In the genomic region with DNA sequence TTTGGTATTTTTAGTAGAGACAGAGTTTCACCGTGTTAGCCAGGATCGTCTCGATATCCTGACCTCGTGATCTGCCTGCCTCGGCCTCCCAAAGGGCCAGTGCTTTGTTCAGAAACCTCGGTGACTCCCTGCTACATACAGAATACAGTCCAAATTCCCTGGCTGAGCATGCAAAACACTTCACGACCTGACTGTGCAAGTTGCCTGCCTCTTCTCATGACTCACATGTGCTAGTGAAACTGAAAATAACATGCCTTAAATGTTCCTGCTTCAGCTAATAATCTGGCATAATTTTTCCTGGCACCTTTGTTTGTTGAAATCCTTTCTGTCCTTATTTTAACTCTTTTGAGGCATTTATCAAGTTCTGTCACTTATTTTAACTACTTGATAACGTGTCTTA, we compare ENCODE assay signal across 10 cellular contexts. TPM values are rescaled to one million over a fixed set of nuclear protein-coding genes. Genes with fewer than 3 reads are reported as not detected.
DNase-seq lines count a peak whose midpoint lies in the region; ATAC-seq and TF ChIP-seq lines count a peak whose summit lies in the region.
"Had no signal": no experiment of that assay in that cellular context is flagged by ENCODE, and none has a peak within 500 bp of the region (broad histone marks: within the 10 kb centered on the region; RNA-seq: fewer than 3 reads in every experiment).

No MANE protein-coding gene starts in this region.

- peaks cover 13% of the 10 kb centered on the region; the same call in 1 of the 2 replicates for H3K79me2 ChIP-seq in OCI-LY7 (ENCODE audit: insufficient read depth, low read depth, low read length)

- H3K27ac Mint-ChIP-seq in activated CD8-positive, alpha-beta T cell treated with anti-CD3 and anti-CD28 coated beads for 36 hours: no peak overlapping the region
- H3K27ac Mint-ChIP-seq in activated CD8-positive, alpha-beta T cell treated with anti-CD3 and anti-CD28 coated beads, Interleukin-2, amount 10 ng/mL, durations not matched to agents 7 days and 5 days: no peak overlapping the region
- H3K27ac Mint-ChIP-seq in T-helper 2 cell treated with Interferon-gamma antibody and Interleukin-4, amounts not matched to agents 5 μg/mL and 100 μg/mL, for 36 hours: no peak overlapping the region

- DNase-seq in activated CD8-positive, alpha-beta T cell treated with anti-CD3 and anti-CD28 coated beads for 36 hours: peak; percentile 8
- DNase-seq in activated CD8-positive, alpha-beta T cell treated with anti-CD3 and anti-CD28 coated beads, Interleukin-2, amount 10 ng/mL, durations not matched to agents 7 days and 5 days: no peak
- DNase-seq in OCI-LY7 (ENCODE audit: low spot score): no peak
- DNase-seq in fibroblast of the conjunctiva (ENCODE audit: low read depth): peak; percentile 33
- DNase-seq in testis: peak; percentile 37
- no peak for DNase-seq in T-helper 2 cell treated with Interferon-gamma antibody and Interleukin-4, amounts not matched to agents 5 μg/mL and 100 μg/mL, for 36 hours (ENCODE audit: low spot score)
- DNase-seq in islet precursor cell: no peak

- H3K36me3 ChIP-seq in OCI-LY7 (ENCODE audit: insufficient read depth, low read length) (peaks cover 25% of the 10 kb centered on the region), testis (ENCODE audit: low read depth, missing control alignments) (no peaks in the 10 kb centered on the region)

- intact Hi-C loops in activated CD8-positive, alpha-beta T cell treated with anti-CD3 and anti-CD28 coated beads for 36 hours (cut with micrococcal nuclease): loop anchor here (2.0 kb wide), 1 partner anchor 211 kb away; no protein-coding TSS in a partner anchor
- intact Hi-C loops in OCI-LY7 (cut with micrococcal nuclease; ENCODE audit: unreplicated experiment) (no loop called here), testis (cut with DNase I; ENCODE audit: low total_unique reads) (no loop called here)

- no peaks in the 10 kb centered on the region for H3K9me2 ChIP-seq in OCI-LY7 (ENCODE audit: insufficient read depth, low read length)

- no peak for TF ChIP-seq POLR2A in testis (IDR thresholded peaks at IDR 0.05)

- H2AFZ ChIP-seq in OCI-LY7 (ENCODE audit: low read length): no peak overlapping the region

- H3K9me3 ChIP-seq in OCI-LY7 (ENCODE audit: low read length): no peaks in the 10 kb centered on the region
- no peaks in the 10 kb centered on the region for H3K9me3 ChIP-seq in testis

- H3K27me3 Mint-ChIP-seq in activated CD8-positive, alpha-beta T cell treated with anti-CD3 and anti-CD28 coated beads for 36 hours: no peaks in the 10 kb centered on the region
- H3K27me3 Mint-ChIP-seq in activated CD8-positive, alpha-beta T cell treated with anti-CD3 and anti-CD28 coated beads, Interleukin-2, amount 10 ng/mL, durations not matched to agents 7 days and 5 days (ENCODE audit: low read depth): no peaks in the 10 kb centered on the region
- no peaks in the 10 kb centered on the region for H3K27me3 Mint-ChIP-seq in T-helper 2 cell treated with Interferon-gamma antibody and Interleukin-4, amounts not matched to agents 5 μg/mL and 100 μg/mL, for 36 hours (ENCODE audit: low read depth)
- H3K27me3 Mint-ChIP-seq: activated naive CD8-positive, alpha-beta T cell had no signal

- 41 to 62% methylated on average over 8 of the region's 8 CpGs for whole genome bisulfite sequencing in testis, 2 donors

- H3K27ac ChIP-seq in OCI-LY7 (ENCODE audit: low read depth, low read length, poor library complexity, severe bottlenecking) (no peak overlapping the region), testis (peak overlapping the region; percentile 68 to 79)

- POLR2A ChIA-PET in activated CD8-positive, alpha-beta T cell treated with anti-CD3 and anti-CD28 coated beads for 36 hours (lab: Charles Lee): interaction anchor here (0.6 to 1.8 kb wide), 8 partner anchors 8 to 461 kb away, joined by 3 to 18 read pairs (median 4); partner anchors contain the start of genes DMAC2L, L2HGDH, MAP4K5 and SOS2
- POLR2A ChIA-PET in activated CD8-positive, alpha-beta T cell treated with anti-CD3 and anti-CD28 coated beads, Interleukin-2, amount 10 ng/mL, durations not matched to agents 7 days and 5 days (lab: Charles Lee): interaction anchor here (1.2 to 2.1 kb wide), 2 partner anchors 8 to 43 kb away, joined by 6 to 14 read pairs; partner anchors contain the start of genes DMAC2L and L2HGDH
- POLR2A ChIA-PET in OCI-LY7 (lab: Charles Lee): interaction anchor here (0.8 kb wide), 1 partner anchor 25 kb away, joined by 5 read pairs; no protein-coding TSS in a partner anchor

- peaks cover 18% of the 10 kb centered on the region for H3K36me3 Mint-ChIP-seq in activated CD8-positive, alpha-beta T cell treated with anti-CD3 and anti-CD28 coated beads for 36 hours (ENCODE audit: low read depth)
- H3K36me3 Mint-ChIP-seq in activated CD8-positive, alpha-beta T cell treated with anti-CD3 and anti-CD28 coated beads, Interleukin-2, amount 10 ng/mL, durations not matched to agents 7 days and 5 days (ENCODE audit: low read depth): peaks cover 30% of the 10 kb centered on the region
- peaks cover 20% of the 10 kb centered on the region for H3K36me3 Mint-ChIP-seq in T-helper 2 cell treated with Interferon-gamma antibody and Interleukin-4, amounts not matched to agents 5 μg/mL and 100 μg/mL, for 36 hours (ENCODE audit: low read depth)

- H3K27me3 ChIP-seq in testis: no peaks in the 10 kb centered on the region

- H3K4me3 ChIP-seq in OCI-LY7 (ENCODE audit: low read depth, low read length, poor library complexity, severe bottlenecking): no peak overlapping the region
- H3K4me3 ChIP-seq in testis: no peak overlapping the region

- no TSS peak for BruUV-seq in OCI-LY7 (replicated peaks; lab: Mats Ljungman, UMichigan)

- no peaks in the 10 kb centered on the region for H3K9me3 Mint-ChIP-seq in activated CD8-positive, alpha-beta T cell treated with anti-CD3 and anti-CD28 coated beads for 36 hours
- no peaks in the 10 kb centered on the region for H3K9me3 Mint-ChIP-seq in activated CD8-positive, alpha-beta T cell treated with anti-CD3 and anti-CD28 coated beads, Interleukin-2, amount 10 ng/mL, durations not matched to agents 7 days and 5 days (ENCODE audit: insufficient read depth)
- no peaks in the 10 kb centered on the region for H3K9me3 Mint-ChIP-seq in T-helper 2 cell treated with Interferon-gamma antibody and Interleukin-4, amounts not matched to agents 5 μg/mL and 100 μg/mL, for 36 hours

- no peak overlapping the region for H3K4me3 Mint-ChIP-seq in activated CD8-positive, alpha-beta T cell treated with anti-CD3 and anti-CD28 coated beads for 36 hours
- H3K4me3 Mint-ChIP-seq in activated CD8-positive, alpha-beta T cell treated with anti-CD3 and anti-CD28 coated beads, Interleukin-2, amount 10 ng/mL, durations not matched to agents 7 days and 5 days: no peak overlapping the region
- no peak overlapping the region for H3K4me3 Mint-ChIP-seq in T-helper 2 cell treated with Interferon-gamma antibody and Interleukin-4, amounts not matched to agents 5 μg/mL and 100 μg/mL, for 36 hours
- H3K4me3 Mint-ChIP-seq: activated naive CD8-positive, alpha-beta T cell; nephron progenitor cell had no signal

- CTCF ChIA-PET in activated CD8-positive, alpha-beta T cell treated with anti-CD3 and anti-CD28 coated beads for 36 hours (lab: Charles Lee): interaction anchor here (0.6 to 3.6 kb wide), 30 partner anchors 9 to 540 kb away, joined by 3 to 35 read pairs (median 4); partner anchors contain the start of genes CDKL1, DMAC2L, L2HGDH and MAP4K5
- CTCF ChIA-PET in activated CD8-positive, alpha-beta T cell treated with anti-CD3 and anti-CD28 coated beads, Interleukin-2, amount 10 ng/mL, durations not matched to agents 7 days and 5 days (lab: Charles Lee): interaction anchor here (0.6 to 2.7 kb wide), 47 partner anchors 9 to 551 kb away, joined by 3 to 50 read pairs (median 5); partner anchors contain the start of genes CDKL1, DMAC2L, L2HGDH and MAP4K5
- CTCF ChIA-PET in OCI-LY7 (lab: Charles Lee; ENCODE audit: unreplicated experiment): interaction anchor here (0.8 kb wide), 1 partner anchor 11 kb away, joined by 3 read pairs; no protein-coding TSS in a partner anchor

- no peak for TF ChIP-seq CTCF in activated CD8-positive, alpha-beta T cell treated with anti-CD3 and anti-CD28 coated beads for 36 hours (IDR thresholded peaks at IDR 0.05)
- no peak for TF ChIP-seq CTCF in OCI-LY7 (conservative IDR thresholded peaks at IDR 0.05; ENCODE audit: low read length)
- no peak for TF ChIP-seq CTCF in testis (IDR thresholded peaks at IDR 0.05)

- no peak for ATAC-seq in activated CD8-positive, alpha-beta T cell treated with anti-CD3 and anti-CD28 coated beads for 36 hours
- no peak for ATAC-seq in activated CD8-positive, alpha-beta T cell treated with anti-CD3 and anti-CD28 coated beads, Interleukin-2, amount 10 ng/mL, durations not matched to agents 7 days and 5 days
- ATAC-seq in HG02970 (IDR thresholded peaks at IDR 0.05; ENCODE audit: low FRiP score, unreplicated experiment): no peak

- peaks cover 30% of the 10 kb centered on the region for H3K4me1 Mint-ChIP-seq in activated CD8-positive, alpha-beta T cell treated with anti-CD3 and anti-CD28 coated beads for 36 hours (ENCODE audit: low read depth)
- H3K4me1 Mint-ChIP-seq in activated CD8-positive, alpha-beta T cell treated with anti-CD3 and anti-CD28 coated beads, Interleukin-2, amount 10 ng/mL, durations not matched to agents 7 days and 5 days (ENCODE audit: low read depth): peaks cover 12% of the 10 kb centered on the region
- peaks cover 16% of the 10 kb centered on the region for H3K4me1 Mint-ChIP-seq in T-helper 2 cell treated with Interferon-gamma antibody and Interleukin-4, amounts not matched to agents 5 μg/mL and 100 μg/mL, for 36 hours (ENCODE audit: low read depth)

- H3K4me2 ChIP-seq in OCI-LY7 (ENCODE audit: low read length): peak overlapping the region; percentile 36

- peaks cover 14% of the 10 kb centered on the region for H3K4me1 ChIP-seq in OCI-LY7 (ENCODE audit: insufficient read depth, low read length, poor library complexity, severe bottlenecking)
- no peaks in the 10 kb centered on the region for H3K4me1 ChIP-seq in testis

- no peaks in the 10 kb centered on the region for H4K20me1 ChIP-seq in OCI-LY7 (ENCODE audit: insufficient read depth, low read length)

RNA-seq across cellular contexts. Expression of gene DMAC2L, which starts 8.2 kb away (rescaled TPM):
- total RNA-seq in activated CD8-positive, alpha-beta T cell treated with anti-CD3 and anti-CD28 coated beads for 36 hours: 10 to 100 TPM; 15.5 to 17.6 TPM
- 10 to 100 TPM; 14.9 to 18.6 TPM for total RNA-seq in activated CD8-positive, alpha-beta T cell treated with anti-CD3 and anti-CD28 coated beads, Interleukin-2, amount 10 ng/mL, durations not matched to agents 7 days and 5 days
- total RNA-seq in OCI-LY7 (2014; rRNA removed; shearing (Covaris generic)): 5.8 and 13.8 TPM in 2 replicates
- 31.3 and 33.0 TPM in 2 replicates for total RNA-seq in OCI-LY7 (2022)
- 10 to 100 TPM; 30.0 to 33.5 TPM for total RNA-seq in testis
- 50.8 TPM for polyA plus RNA-seq in testis (ENCODE audit: insufficient read depth, low read depth, low replicate concordance)

RNA-seq across cellular contexts. Expression of gene L2HGDH, which starts 8.2 kb away (rescaled TPM):
- 10 to 100 TPM; 18.4 to 18.8 TPM for total RNA-seq in activated CD8-positive, alpha-beta T cell treated with anti-CD3 and anti-CD28 coated beads for 36 hours
- total RNA-seq in activated CD8-positive, alpha-beta T cell treated with anti-CD3 and anti-CD28 coated beads, Interleukin-2, amount 10 ng/mL, durations not matched to agents 7 days and 5 days: 10 to 100 TPM; 12.7 to 13.6 TPM
- 8.7 and 10.0 TPM in 2 replicates for total RNA-seq in OCI-LY7 (2014; rRNA removed; shearing (Covaris generic))
- 14.6 and 19.8 TPM in 2 replicates for total RNA-seq in OCI-LY7 (2022)
- total RNA-seq in testis: 1 to 10 TPM; 7.9 to 8.9 TPM
- 8.5 TPM for polyA plus RNA-seq in testis (ENCODE audit: insufficient read depth, low read depth, low replicate concordance)

Comparison
In these comparisons a context has a peak if more than half of its experiments do, and no peak if none do; other contexts are left out.
1. DNase-seq: peak in activated CD8-positive, alpha-beta T cell treated with anti-CD3 and anti-CD28 coated beads for 36 hours (single experiment), fibroblast of the conjunctiva (single experiment) and testis (single experiment); none in activated CD8-positive, alpha-beta T cell treated with anti-CD3 and anti-CD28 coated beads, Interleukin-2, amount 10 ng/mL, durations not matched to agents 7 days and 5 days (single experiment), OCI-LY7 (single experiment), T-helper 2 cell treated with Interferon-gamma antibody and Interleukin-4, amounts not matched to agents 5 μg/mL and 100 μg/mL, for 36 hours (single experiment) and islet precursor cell (single experiment).